ENCODE assay signal across 12 cellular contexts in genomic region chr22:43956805-43957463, GRCh38. TPM values are rescaled to one million over a fixed set of nuclear protein-coding genes. Genes with fewer than 3 reads are reported as not detected.
DNase-seq lines count a peak whose midpoint lies in the region; ATAC-seq and TF ChIP-seq lines count a peak whose summit lies in the region.
"Had no signal": no experiment of that assay in that cellular context is flagged by ENCODE, and none has a peak within 500 bp of the region (broad histone marks: within the 10 kb centered on the region; RNA-seq: fewer than 3 reads in every experiment).

No MANE protein-coding gene starts in this region.

- BruUV-seq in Calu3 (replicated peaks; lab: Mats Ljungman, UMichigan): no TSS peak

- no peak overlapping the region for H2AFZ ChIP-seq in MM.1S (ENCODE audit: low read length)
- H2AFZ ChIP-seq in neural progenitor cell (replicated peaks): no peak overlapping the region

- peaks cover 5% of the 10 kb centered on the region; the same call in 1 of the 2 replicates for H3K4me1 ChIP-seq in MM.1S (ENCODE audit: low read length)
- peaks cover 11% of the 10 kb centered on the region for H3K4me1 ChIP-seq in neural progenitor cell
- H3K4me1 ChIP-seq: SJCRH30 had no signal

- H3K9ac ChIP-seq in MM.1S (ENCODE audit: low read length) (no peak overlapping the region), neural progenitor cell (no peak overlapping the region)

- ATAC-seq in HG02610 (IDR thresholded peaks at IDR 0.05; ENCODE audit: unreplicated experiment): no peak
- ATAC-seq: lower lobe of right lung had no signal

- H3K27ac Mint-ChIP-seq in Calu3 (ENCODE audit: unreplicated experiment) (no peak overlapping the region), neural progenitor cell (no peak overlapping the region)

- no peaks in the 10 kb centered on the region for H3K27me3 Mint-ChIP-seq in Calu3 (ENCODE audit: unreplicated experiment)
- peaks cover 2% of the 10 kb centered on the region for H3K27me3 Mint-ChIP-seq in neural progenitor cell (ENCODE audit: insufficient read depth, low read depth)

- intact Hi-C loops in Calu3 (cut with micrococcal nuclease; ENCODE audit: unreplicated experiment): no loop called here

- CTCF ChIA-PET in Calu3 (lab: Charles Lee): no interaction called here

- H4K20me1 ChIP-seq in MM.1S (ENCODE audit: insufficient read depth, low read length) (no peaks in the 10 kb centered on the region), neural progenitor cell (ENCODE audit: low read depth) (peaks cover 4% of the 10 kb centered on the region)

- H3K9me3 Mint-ChIP-seq in Calu3 (ENCODE audit: low read depth, unreplicated experiment) (no peaks in the 10 kb centered on the region), neural progenitor cell (no peaks in the 10 kb centered on the region)

- H3K4me1 Mint-ChIP-seq in Calu3 (ENCODE audit: low read depth, unreplicated experiment): peaks cover 28% of the 10 kb centered on the region
- peaks cover 30% of the 10 kb centered on the region for H3K4me1 Mint-ChIP-seq in neural progenitor cell

- H3K9me2 ChIP-seq in MM.1S (replicated peaks; ENCODE audit: insufficient read depth, low read length): no peaks in the 10 kb centered on the region

- H3F3A ChIP-seq in MM.1S (ENCODE audit: insufficient read depth, low read length) (no peaks in the 10 kb centered on the region; the same call in 1 of the 2 replicates), neural progenitor cell (ENCODE audit: low read depth) (peaks cover 6% of the 10 kb centered on the region)

- H3K27me3 ChIP-seq in MM.1S (replicated peaks; ENCODE audit: insufficient read depth, low read length): 0 out of 2 replicates have a peak, but pooled peaks cover 9% of the 10 kb centered on the region
- H3K27me3 ChIP-seq in neural progenitor cell: no peaks in the 10 kb centered on the region
- H3K27me3 ChIP-seq: SJCRH30 had no signal

- TF ChIP-seq CTCF in Calu3 (IDR thresholded peaks at IDR 0.05; ENCODE audit: unreplicated experiment) (no peak), MM.1S (IDR thresholded peaks at IDR 0.05; ENCODE audit: low read length) (no peak), neural progenitor cell (IDR thresholded peaks at IDR 0.05) (no peak)

- H3K36me3 Mint-ChIP-seq in Calu3 (ENCODE audit: insufficient read depth, unreplicated experiment) (peaks cover 35% of the 10 kb centered on the region), neural progenitor cell (no peaks in the 10 kb centered on the region)

- H3K9me3 ChIP-seq in MM.1S (replicated peaks; ENCODE audit: insufficient read depth, low read length): no peaks in the 10 kb centered on the region
- no peaks in the 10 kb centered on the region for H3K9me3 ChIP-seq in neural progenitor cell (ENCODE audit: low read depth)
- H3K9me3 ChIP-seq: lower lobe of right lung, SJCRH30 had no signal

- no peaks in the 10 kb centered on the region for H3K36me3 ChIP-seq in MM.1S (replicated peaks; ENCODE audit: insufficient read depth, low read length)
- no peaks in the 10 kb centered on the region for H3K36me3 ChIP-seq in neural progenitor cell
- H3K36me3 ChIP-seq: lower lobe of right lung, SJCRH30 had no signal

- H3K27ac ChIP-seq in MM.1S (ENCODE audit: low read length): no peak overlapping the region
- H3K27ac ChIP-seq in neural progenitor cell: no peak overlapping the region
- H3K27ac ChIP-seq: SJCRH30 had no signal

- H3K4me3 Mint-ChIP-seq in Calu3 (ENCODE audit: low read depth, unreplicated experiment) (peak overlapping the region; percentile 85), neural progenitor cell (peak overlapping the region; percentile 99)

- no peak for DNase-seq in Calu3
- no peak for DNase-seq in MM.1S
- DNase-seq in dermis microvascular lymphatic vessel endothelial cell (ENCODE audit: low read depth in 2 of 2): peak; percentile 50 to 64
- DNase-seq in neural progenitor cell (ENCODE audit: low spot score): no peak
- no peak for DNase-seq in NCI-H82 (lab: John Stamatoyannopoulos, UW)
- DNase-seq in hippocampal formation (lab: John Stamatoyannopoulos, UW): no peak
- DNase-seq in KG1 (lab: John Stamatoyannopoulos, UW): no peak
- DNase-seq: amniotic stem cell, H7, lower lobe of right lung, SJCRH30 had no signal

- H3K79me2 ChIP-seq in MM.1S (ENCODE audit: low read length) (peaks cover 37% of the 10 kb centered on the region), neural progenitor cell (ENCODE audit: low read depth) (peaks cover 62% of the 10 kb centered on the region)

- H3K4me3 ChIP-seq in MM.1S (ENCODE audit: low read length) (no peak overlapping the region), neural progenitor cell (peak overlapping the region; percentile 85)

- H3K4me2 ChIP-seq in MM.1S (ENCODE audit: low read depth, low read length) (peak overlapping the region; percentile 74; the same call in 1 of the 2 replicates), neural progenitor cell (peak overlapping the region; percentile 86)

RNA-seq across cellular contexts. Expression of gene SAMM50, which starts 1.7 kb away (rescaled TPM):
- 47.0 and 55.3 TPM in 2 replicates for total RNA-seq in Calu3 (2022)
- 43.9 and 44.3 TPM in 2 replicates for total RNA-seq in dermis microvascular lymphatic vessel endothelial cell
- total RNA-seq in neural progenitor cell (ENCODE audit: low replicate concordance): 45.5 and 48.5 TPM in 2 replicates

RNA-seq across cellular contexts. Expression of gene PNPLA3, which starts 33.3 kb away (rescaled TPM):
- 8.0 and 9.5 TPM in 2 replicates for total RNA-seq in Calu3 (2022)
- 0.76 and 0.90 TPM in 2 replicates for total RNA-seq in dermis microvascular lymphatic vessel endothelial cell
- 4.8 and 9.0 TPM in 2 replicates for total RNA-seq in neural progenitor cell (ENCODE audit: low replicate concordance)

Comparison
In these comparisons a context has a peak if more than half of its experiments do, and no peak if none do; other contexts are left out.
1. DNase-seq: peak in dermis microvascular lymphatic vessel endothelial cell (2 of 2); none in Calu3 (single experiment), MM.1S (single experiment), neural progenitor cell (single experiment), NCI-H82 (single experiment), hippocampal formation (0 of 2) and KG1 (single experiment).